In genomic region chr3:175384569-175384968, GRCh38 we compare ENCODE assay signal across 22 cellular contexts.
DNase-seq lines count a peak whose midpoint lies in the region; ATAC-seq, FAIRE-seq and TF ChIP-seq lines count a peak whose summit lies in the region.
"Had no signal": no experiment of that assay in that cellular context is flagged by ENCODE, and none has a peak within 500 bp of the region (broad histone marks: within the 10 kb centered on the region; RNA-seq: fewer than 3 reads in every experiment).

No MANE protein-coding gene starts in this region.

- intact Hi-C loops in kidney (cut with DNase I): no loop called here
- intact Hi-C loops in activated CD4-positive, alpha-beta T cell treated with anti-CD3 and anti-CD28 coated beads, Interleukin-2, amount 10 ng/mL, durations not matched to agents 24 days and 14 days (cut with micrococcal nuclease): no loop called here
- intact Hi-C loops in mucosa of descending colon (cut with DNase I, micrococcal nuclease): no loop called here

- peaks cover 50% of the 10 kb centered on the region for H3K4me1 Mint-ChIP-seq in HFFc6 (ENCODE audit: low read depth)
- H3K4me1 Mint-ChIP-seq in WTC11: peaks cover 4% of the 10 kb centered on the region
- no peaks in the 10 kb centered on the region for H3K4me1 Mint-ChIP-seq in activated CD4-positive, alpha-beta T cell treated with anti-CD3 and anti-CD28 coated beads, Interleukin-2, amount 10 ng/mL, durations not matched to agents 24 days and 14 days
- H3K4me1 Mint-ChIP-seq: IgD-negative memory B cell had no signal

- H3K27ac Mint-ChIP-seq in HFFc6 (no peak overlapping the region), WTC11 (no peak overlapping the region)
- H3K27ac Mint-ChIP-seq in activated CD4-positive, alpha-beta T cell treated with anti-CD3 and anti-CD28 coated beads, Interleukin-2, amount 10 ng/mL, durations not matched to agents 24 days and 14 days: no peak overlapping the region
- H3K27ac Mint-ChIP-seq: CD4-positive, alpha-beta T cell; IgD-negative memory B cell had no signal

- H3K36me3 ChIP-seq in kidney (ENCODE audit: control insufficient read depth in 1 of 2, insufficient read depth in 2 of 2, low read length in 2 of 2) (no peaks in the 10 kb centered on the region), mucosa of descending colon (ENCODE audit: low read depth) (no peaks in the 10 kb centered on the region)

- H3K9me3 ChIP-seq in kidney (ENCODE audit: control insufficient read depth in 1 of 2, low read length in 2 of 2) (no peaks in the 10 kb centered on the region), mucosa of descending colon (no peaks in the 10 kb centered on the region)
- H3K9me3 ChIP-seq: A549, Caco-2 had no signal

- POLR2A ChIA-PET in WTC11 (lab: Charles Lee): no interaction called here

- H3K9me3 Mint-ChIP-seq in HFFc6 (no peaks in the 10 kb centered on the region), WTC11 (no peaks in the 10 kb centered on the region)
- H3K9me3 Mint-ChIP-seq in activated CD4-positive, alpha-beta T cell treated with anti-CD3 and anti-CD28 coated beads, Interleukin-2, amount 10 ng/mL, durations not matched to agents 24 days and 14 days: no peaks in the 10 kb centered on the region
- H3K9me3 Mint-ChIP-seq: CD4-positive, alpha-beta T cell had no signal

- CTCF ChIA-PET in WTC11 (lab: Charles Lee): no interaction called here

- no peak overlapping the region for H3K9ac ChIP-seq in kidney (ENCODE audit: low read length in 2 of 2)

- H3K36me3 Mint-ChIP-seq in HFFc6 (ENCODE audit: low read depth): peaks cover 6% of the 10 kb centered on the region
- no peaks in the 10 kb centered on the region for H3K36me3 Mint-ChIP-seq in WTC11
- no peaks in the 10 kb centered on the region for H3K36me3 Mint-ChIP-seq in activated CD4-positive, alpha-beta T cell treated with anti-CD3 and anti-CD28 coated beads, Interleukin-2, amount 10 ng/mL, durations not matched to agents 24 days and 14 days (ENCODE audit: low read depth)
- H3K36me3 Mint-ChIP-seq: IgD-negative memory B cell had no signal

- TF ChIP-seq CTCF in HFFc6 (IDR thresholded peaks at IDR 0.05) (no peak), WTC11 (IDR thresholded peaks at IDR 0.05) (no peak), kidney (IDR thresholded peaks at IDR 0.05; ENCODE audit: borderline replicate concordance, extremely low read depth, insufficient read depth) (no peak), mucosa of descending colon (IDR thresholded peaks at IDR 0.05) (no peak)

- H3K4me1 ChIP-seq in kidney (ENCODE audit: control insufficient read depth in 1 of 2, insufficient read depth in 1 of 2, low read depth in 1 of 2, low read length in 2 of 2) (no peaks in the 10 kb centered on the region), mucosa of descending colon (ENCODE audit: low read depth) (no peaks in the 10 kb centered on the region)
- H3K4me1 ChIP-seq: A549, Caco-2 had no signal

- DNase-seq in HFFc6: no peak
- no peak for DNase-seq in WTC11 (ENCODE audit: low spot score)
- DNase-seq in kidney: no peak
- DNase-seq in activated CD4-positive, alpha-beta T cell treated with anti-CD3 and anti-CD28 coated beads, Interleukin-2, amount 10 ng/mL, durations not matched to agents 24 days and 14 days: no peak
- DNase-seq in activated naive CD4-positive, alpha-beta T cell (lab: John Stamatoyannopoulos, UW): no peak
- no peak for DNase-seq in mucosa of descending colon
- DNase-seq: AML-193; Caco-2; CD4-positive, alpha-beta T cell; GDM1; GOT3; H7; KBM-7 had no signal

- no peaks in the 10 kb centered on the region for H3K27me3 Mint-ChIP-seq in HFFc6 (ENCODE audit: insufficient read depth)
- no peaks in the 10 kb centered on the region for H3K27me3 Mint-ChIP-seq in WTC11 (ENCODE audit: low read depth)
- H3K27me3 Mint-ChIP-seq in activated CD4-positive, alpha-beta T cell treated with anti-CD3 and anti-CD28 coated beads, Interleukin-2, amount 10 ng/mL, durations not matched to agents 24 days and 14 days: no peaks in the 10 kb centered on the region
- H3K27me3 Mint-ChIP-seq: CD4-positive, alpha-beta T cell; IgD-negative memory B cell had no signal

- FAIRE-seq in kidney (lab: Jason Lieb, UNC): peak; percentile 97
- FAIRE-seq: A549, D721Med, GM12892, GM18507, HTR-8/SVneo had no signal

- H3K27ac ChIP-seq in kidney (ENCODE audit: low read depth in 2 of 2, low read length in 2 of 2): no peak overlapping the region
- H3K27ac ChIP-seq: A549, C4-2B had no signal

- ATAC-seq in WTC11: no peak
- no peak for ATAC-seq in GM18870 (IDR thresholded peaks at IDR 0.05; ENCODE audit: unreplicated experiment)
- ATAC-seq in mucosa of descending colon: no peak
- ATAC-seq: A549, HCT116 had no signal

- no peak overlapping the region for H3K4me3 ChIP-seq in kidney (ENCODE audit: low read length in 2 of 2)
- H3K4me3 ChIP-seq in mucosa of descending colon: no peak overlapping the region
- H3K4me3 ChIP-seq: A549 had no signal

- H3K4me3 Mint-ChIP-seq in HFFc6 (peak overlapping the region; percentile 50; the same call in 1 of the 2 replicates), WTC11 (no peak overlapping the region)
- H3K4me3 Mint-ChIP-seq in activated CD4-positive, alpha-beta T cell treated with anti-CD3 and anti-CD28 coated beads, Interleukin-2, amount 10 ng/mL, durations not matched to agents 24 days and 14 days: no peak overlapping the region
- H3K4me3 Mint-ChIP-seq: CD4-positive, alpha-beta T cell; IgD-negative memory B cell had no signal

TF ChIP-seq in WTC11, 78 proteins besides CTCF, POLR2A, EP300 and RAD21:
- TF ChIP-seq HMGA2 (CRISPR knock-in tag; IDR thresholded peaks at IDR 0.05) (peak; percentile 98), ZMAT4 (CRISPR knock-in tag; IDR thresholded peaks at IDR 0.05) (no peak), TP53 (CRISPR knock-in tag; IDR thresholded peaks at IDR 0.05) (no peak)
TF ChIP-seq in WTC11: peak in this region for 1.
